Comparison of ENCODE assay signal across 10 cellular contexts in the genomic region with DNA sequence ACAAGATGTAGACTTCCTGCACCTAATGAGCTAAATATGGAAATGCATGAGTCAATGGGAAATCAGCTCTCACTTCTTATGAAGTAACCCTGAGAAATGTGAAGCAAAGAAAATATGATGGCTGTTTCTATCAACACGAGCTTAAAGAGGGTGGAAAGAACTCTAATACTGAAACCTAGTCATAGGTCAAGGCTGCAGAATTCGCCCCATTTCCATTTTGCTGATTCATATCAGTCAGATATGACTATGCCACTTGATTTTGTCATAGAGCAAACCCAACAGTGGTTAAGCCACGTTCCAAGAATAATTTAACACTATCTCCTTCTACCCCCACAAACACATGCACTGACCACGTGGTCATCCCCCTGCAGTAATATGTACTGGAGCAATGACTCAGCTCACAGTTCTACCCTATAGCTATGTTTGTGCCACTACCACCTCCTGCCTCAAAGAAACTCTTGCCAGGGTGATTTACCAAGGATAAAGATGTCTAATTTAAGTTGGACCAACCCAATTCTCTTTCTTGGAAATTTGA.
DNase-seq lines count a peak whose midpoint lies in the region; ATAC-seq and TF ChIP-seq lines count a peak whose summit lies in the region.
"Had no signal": no experiment of that assay in that cellular context is flagged by ENCODE, and none has a peak within 500 bp of the region (broad histone marks: within the 10 kb centered on the region; RNA-seq: fewer than 3 reads in every experiment).

No MANE protein-coding gene starts in this region.

- no peak for TF ChIP-seq CTCF in GM20000 (IDR thresholded peaks at IDR 0.05; ENCODE audit: extremely low read depth, missing control alignments)
- no peak for TF ChIP-seq CTCF in nephron progenitor cell (IDR thresholded peaks at IDR 0.05)

- POLR2A ChIA-PET in CD4-positive, alpha-beta memory T cell (lab: Charles Lee; ENCODE audit: partially characterized antibody): no interaction called here

- peaks cover 41% of the 10 kb centered on the region for H3K4me1 Mint-ChIP-seq in activated T-cell treated with anti-CD3 and anti-CD28 coated beads, Interleukin-2, amount 50 U/mL, for 24 hours (ENCODE audit: low read depth)
- H3K4me1 Mint-ChIP-seq in nephron progenitor cell: peaks cover 12% of the 10 kb centered on the region
- H3K4me1 Mint-ChIP-seq in CD4-positive, alpha-beta memory T cell: no peaks in the 10 kb centered on the region

- ATAC-seq in HG03460 (IDR thresholded peaks at IDR 0.05; ENCODE audit: unreplicated experiment): peak; percentile 93
- ATAC-seq: naive thymus-derived CD4-positive, alpha-beta T cell had no signal

- DNase-seq in GM03348 (ENCODE audit: low spot score) (peak; percentile 63), GM20000 (ENCODE audit: low spot score) (peak; percentile 41), nephron progenitor cell (no peak), SIG-M5 (lab: John Stamatoyannopoulos, UW) (no peak), NCI-H526 (lab: John Stamatoyannopoulos, UW) (no peak)
- peak; percentile 34 for DNase-seq in activated T-cell treated with anti-CD3 and anti-CD28 coated beads, Interleukin-2, amount 50 U/mL, for 24 hours
- DNase-seq in CD4-positive, alpha-beta memory T cell: no peak

- H3K36me3 ChIP-seq in CD4-positive, alpha-beta memory T cell (ENCODE audit: insufficient read depth, low read length): no peaks in the 10 kb centered on the region

- H3K4me3 Mint-ChIP-seq in activated T-cell treated with anti-CD3 and anti-CD28 coated beads, Interleukin-2, amount 50 U/mL, for 24 hours: peak overlapping the region; percentile 39
- H3K4me3 Mint-ChIP-seq in nephron progenitor cell: no peak overlapping the region
- H3K4me3 Mint-ChIP-seq in CD4-positive, alpha-beta memory T cell: no peak overlapping the region
- H3K4me3 Mint-ChIP-seq: naive thymus-derived CD4-positive, alpha-beta T cell had no signal

- intact Hi-C loops in CD4-positive, alpha-beta memory T cell (cut with micrococcal nuclease): no loop called here

- CTCF ChIA-PET in CD4-positive, alpha-beta memory T cell (lab: Charles Lee; ENCODE audit: partially characterized antibody): no interaction called here

- peak overlapping the region; percentile 96 for H3K27ac Mint-ChIP-seq in activated T-cell treated with anti-CD3 and anti-CD28 coated beads, Interleukin-2, amount 50 U/mL, for 24 hours
- peak overlapping the region; percentile 11 for H3K27ac Mint-ChIP-seq in nephron progenitor cell
- H3K27ac Mint-ChIP-seq in CD4-positive, alpha-beta memory T cell: no peak overlapping the region

- no peaks in the 10 kb centered on the region for H3K27me3 Mint-ChIP-seq in activated T-cell treated with anti-CD3 and anti-CD28 coated beads, Interleukin-2, amount 50 U/mL, for 24 hours
- no peaks in the 10 kb centered on the region for H3K27me3 Mint-ChIP-seq in nephron progenitor cell (ENCODE audit: low read depth, poor library complexity)
- no peaks in the 10 kb centered on the region for H3K27me3 Mint-ChIP-seq in CD4-positive, alpha-beta memory T cell
- H3K27me3 Mint-ChIP-seq: naive thymus-derived CD4-positive, alpha-beta T cell had no signal

- H3K27me3 ChIP-seq in CD4-positive, alpha-beta memory T cell (ENCODE audit: insufficient read depth, low read length): no peaks in the 10 kb centered on the region

- H3K27ac ChIP-seq in CD4-positive, alpha-beta memory T cell (ENCODE audit: low read depth, low read length): no peak overlapping the region
- H3K27ac ChIP-seq: SK-N-MC had no signal

- no peaks in the 10 kb centered on the region for H3K4me1 ChIP-seq in CD4-positive, alpha-beta memory T cell (ENCODE audit: insufficient read depth, low read length)

- no peak overlapping the region for H3K4me3 ChIP-seq in CD4-positive, alpha-beta memory T cell (ENCODE audit: low read length in 2 of 2)
- H3K4me3 ChIP-seq: SK-N-MC had no signal

- no peaks in the 10 kb centered on the region for H3K9me3 ChIP-seq in CD4-positive, alpha-beta memory T cell (ENCODE audit: control insufficient read depth in 1 of 2, low read length in 2 of 2)

- peaks cover 18% of the 10 kb centered on the region for H3K9me3 Mint-ChIP-seq in activated T-cell treated with anti-CD3 and anti-CD28 coated beads, Interleukin-2, amount 50 U/mL, for 24 hours
- H3K9me3 Mint-ChIP-seq in nephron progenitor cell: peaks cover 6% of the 10 kb centered on the region
- H3K9me3 Mint-ChIP-seq in CD4-positive, alpha-beta memory T cell: peaks cover 0 to 4% (median 0%) of the 10 kb centered on the region in 8 donors

- no peaks in the 10 kb centered on the region for H3K36me3 Mint-ChIP-seq in activated T-cell treated with anti-CD3 and anti-CD28 coated beads, Interleukin-2, amount 50 U/mL, for 24 hours (ENCODE audit: low read depth)
- no peaks in the 10 kb centered on the region for H3K36me3 Mint-ChIP-seq in nephron progenitor cell (ENCODE audit: low read depth)
- H3K36me3 Mint-ChIP-seq in CD4-positive, alpha-beta memory T cell: no peaks in the 10 kb centered on the region
- H3K36me3 Mint-ChIP-seq: naive thymus-derived CD4-positive, alpha-beta T cell had no signal

Comparison
In these comparisons a context has a peak if more than half of its experiments do, and no peak if none do; other contexts are left out.
1. DNase-seq: peak in GM03348 (single experiment), GM20000 (single experiment) and activated T-cell treated with anti-CD3 and anti-CD28 coated beads, Interleukin-2, amount 50 U/mL, for 24 hours (single experiment); none in nephron progenitor cell (single experiment), SIG-M5 (single experiment), CD4-positive, alpha-beta memory T cell (0 of 5) and NCI-H526 (0 of 2).
2. H3K27ac Mint-ChIP-seq: peak in activated T-cell treated with anti-CD3 and anti-CD28 coated beads, Interleukin-2, amount 50 U/mL, for 24 hours (single experiment) and nephron progenitor cell (single experiment); none in CD4-positive, alpha-beta memory T cell (0 of 7).